In the genomic region with DNA sequence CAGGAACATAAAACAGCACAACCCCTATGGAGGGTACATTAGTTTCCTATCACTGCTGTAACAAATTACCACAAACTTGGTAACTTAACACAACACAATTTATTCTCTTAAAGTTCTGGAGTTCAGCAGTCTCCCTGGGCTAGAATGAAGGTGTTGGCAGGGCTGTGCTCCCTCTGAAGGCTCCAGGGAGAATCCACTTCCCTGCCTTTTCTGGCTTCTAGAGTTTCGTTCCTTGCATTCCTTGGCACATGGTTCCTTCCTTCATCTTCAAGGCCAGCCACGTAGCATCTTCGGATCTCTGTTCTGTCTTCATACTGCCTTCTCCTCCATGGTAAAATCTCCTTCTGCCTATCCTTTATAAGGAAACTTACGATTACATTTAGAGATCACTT, we compare ENCODE assay signal across 24 cellular contexts. TPM values are rescaled to one million over a fixed set of nuclear protein-coding genes. Genes with fewer than 3 reads are reported as not detected.
DNase-seq lines count a peak whose midpoint lies in the region; ATAC-seq and TF ChIP-seq lines count a peak whose summit lies in the region.
"Had no signal": no experiment of that assay in that cellular context is flagged by ENCODE, and none has a peak within 500 bp of the region (broad histone marks: within the 10 kb centered on the region; RNA-seq: fewer than 3 reads in every experiment).

No MANE protein-coding gene starts in this region.

- no peak for DNase-seq in Right ventricle myocardium inferior (ENCODE audit: missing footprints)
- DNase-seq in cardiac septum (ENCODE audit: low spot score) = no peak
- DNase-seq in heart right ventricle = no peak
- no peak for DNase-seq in vagina (ENCODE audit: extremely low spot score in 2 of 2)
- DNase-seq in stimulated activated CD4-positive, alpha-beta T cell treated with anti-CD3 and anti-CD28 coated beads, Interleukin-2, amount 100 ng/mL, for 48 hours = no peak
- no peak for DNase-seq in RKO (ENCODE audit: low spot score)
- DNase-seq: 8988T; activated CD4-positive, alpha-beta T cell treated with anti-CD3 and anti-CD28 coated beads for 4 hours; activated gamma-delta T cell treated with Interleukin-2 at 50 U/mL for 16 hours; activated T-cell treated with anti-CD3 and anti-CD28 coated beads, Interleukin-2, amount 50 U/mL, for 24 hours; AML-193; body of pancreas; CD4-positive, alpha-beta T cell; GOT3; heart left ventricle; Kasumi-1; kidney glomerular epithelial cell; naive B cell; NCI-H146; nucleus accumbens; OCI-M1; stimulated activated naive CD4-positive, alpha-beta T cell treated with Interleukin-2 at 50 U/mL for 16 hours had no signal

- peaks cover 73% of the 10 kb centered on the region for H3K36me3 Mint-ChIP-seq in stimulated activated memory B cell treated with anti-CD40 and anti-IgM and Interleukin-4, amounts not matched to agents 10 μg/mL and 1 μg/mL and 100 μg/mL, for 72 hours

- WGBS in heart right ventricle, 2 donors = 76 to 87% methylated on average over 4 of the region's 4 CpGs

- H3K27me3 ChIP-seq in heart right ventricle = no peaks in the 10 kb centered on the region
- no peaks in the 10 kb centered on the region for H3K27me3 ChIP-seq in rectal smooth muscle tissue (ENCODE audit: control insufficient read depth, insufficient read depth, low read length)
- no peaks in the 10 kb centered on the region for H3K27me3 ChIP-seq in vagina
- H3K27me3 ChIP-seq: body of pancreas, heart left ventricle had no signal

- no peak overlapping the region for H3K4me3 Mint-ChIP-seq in stimulated activated memory B cell treated with anti-CD40 and anti-IgM and Interleukin-4, amounts not matched to agents 10 μg/mL and 1 μg/mL and 100 μg/mL, for 72 hours
- H3K4me3 Mint-ChIP-seq: activated T-cell treated with anti-CD3 and anti-CD28 coated beads, Interleukin-2, amount 50 U/mL, for 24 hours; CD4-positive, alpha-beta T cell; naive B cell had no signal

- no peak overlapping the region for H3K27ac Mint-ChIP-seq in stimulated activated memory B cell treated with anti-CD40 and anti-IgM and Interleukin-4, amounts not matched to agents 10 μg/mL and 1 μg/mL and 100 μg/mL, for 72 hours
- H3K27ac Mint-ChIP-seq: activated T-cell treated with anti-CD3 and anti-CD28 coated beads, Interleukin-2, amount 50 U/mL, for 24 hours; CD4-positive, alpha-beta T cell had no signal

- H3K36me3 ChIP-seq in heart right ventricle (no peaks in the 10 kb centered on the region), rectal smooth muscle tissue (ENCODE audit: control insufficient read depth, insufficient read depth, low read length) (no peaks in the 10 kb centered on the region), vagina (no peaks in the 10 kb centered on the region)
- H3K36me3 ChIP-seq: heart left ventricle had no signal

- no peak for TF ChIP-seq POLR2A in vagina (IDR thresholded peaks at IDR 0.05)

- no peaks in the 10 kb centered on the region for H3K27me3 Mint-ChIP-seq in stimulated activated memory B cell treated with anti-CD40 and anti-IgM and Interleukin-4, amounts not matched to agents 10 μg/mL and 1 μg/mL and 100 μg/mL, for 72 hours
- H3K27me3 Mint-ChIP-seq: activated T-cell treated with anti-CD3 and anti-CD28 coated beads, Interleukin-2, amount 50 U/mL, for 24 hours; CD4-positive, alpha-beta T cell; naive B cell had no signal

- TF ChIP-seq CTCF in heart right ventricle (IDR thresholded peaks at IDR 0.05) = no peak
- TF ChIP-seq CTCF in vagina (IDR thresholded peaks at IDR 0.05) = no peak

- peaks cover 0 to 13% (median 6%) of the 10 kb centered on the region in 11 donors for H3K9me3 ChIP-seq in heart right ventricle
- no peaks in the 10 kb centered on the region for H3K9me3 ChIP-seq in vagina
- H3K9me3 ChIP-seq: body of pancreas had no signal

- H3K9me3 Mint-ChIP-seq in stimulated activated memory B cell treated with anti-CD40 and anti-IgM and Interleukin-4, amounts not matched to agents 10 μg/mL and 1 μg/mL and 100 μg/mL, for 72 hours = peaks cover 3% of the 10 kb centered on the region
- H3K9me3 Mint-ChIP-seq: CD4-positive, alpha-beta T cell had no signal

- peak; percentile 68 for ATAC-seq in Right ventricle myocardium inferior
- peak in 3 of 8 donors; percentile 35 to 47 (median 45) for ATAC-seq in heart right ventricle
- no peak for ATAC-seq in stimulated activated memory B cell treated with anti-CD40 and anti-IgM and Interleukin-4, amounts not matched to agents 10 μg/mL and 1 μg/mL and 100 μg/mL, for 72 hours
- ATAC-seq: body of pancreas had no signal

- H3K4me1 ChIP-seq in heart right ventricle (peaks cover 0 to 26% (median 0%) of the 10 kb centered on the region in 9 donors), rectal smooth muscle tissue (ENCODE audit: control insufficient read depth, insufficient read depth, low read length) (peaks cover 10% of the 10 kb centered on the region), vagina (peaks cover 5% of the 10 kb centered on the region)
- H3K4me1 ChIP-seq: body of pancreas had no signal

- intact Hi-C loops in Right ventricle myocardium inferior (cut with DNase I) (no loop called here), cardiac septum (cut with DNase I) (no loop called here), heart right ventricle (cut with DNase I) (no loop called here), vagina (cut with DNase I) (no loop called here)

- no peak overlapping the region for H3K4me3 ChIP-seq in heart right ventricle
- no peak overlapping the region for H3K4me3 ChIP-seq in rectal smooth muscle tissue (ENCODE audit: low read length)
- H3K4me3 ChIP-seq in vagina = no peak overlapping the region
- H3K4me3 ChIP-seq: body of pancreas, heart left ventricle had no signal

- no peaks in the 10 kb centered on the region for H3K4me1 Mint-ChIP-seq in stimulated activated memory B cell treated with anti-CD40 and anti-IgM and Interleukin-4, amounts not matched to agents 10 μg/mL and 1 μg/mL and 100 μg/mL, for 72 hours
- H3K4me1 Mint-ChIP-seq: naive B cell had no signal

- peak overlapping the region in 6 of 10 donors; percentile 28 to 53 (median 36) for H3K27ac ChIP-seq in heart right ventricle
- peak overlapping the region; percentile 76 for H3K27ac ChIP-seq in rectal smooth muscle tissue (ENCODE audit: low read depth, low read length)
- peak overlapping the region; percentile 51 for H3K27ac ChIP-seq in vagina
- H3K27ac ChIP-seq: body of pancreas had no signal

- no peak overlapping the region for H3K9ac ChIP-seq in rectal smooth muscle tissue (ENCODE audit: low read length)

RNA-seq across cellular contexts. Expression of a gene that starts 25.0 kb away (rescaled TPM):
- total RNA-seq in Right ventricle myocardium inferior (966 TPM), cardiac septum (855 TPM), heart right ventricle (100 to 1,000 TPM; 532 to 861 (median 668) TPM), vagina (2,053 TPM)
- 100 to 1,000 TPM; 360 to 823 TPM for polyA plus RNA-seq in heart right ventricle

RNA-seq across cellular contexts. Expression of a gene that starts 41.3 kb away (rescaled TPM):
- total RNA-seq in Right ventricle myocardium inferior (52.6 TPM), cardiac septum (49.9 TPM), heart right ventricle (10 to 100 TPM; 45.4 to 60.7 (median 52.1) TPM), vagina (29.0 TPM)
- polyA plus RNA-seq in heart right ventricle = 10 to 100 TPM; 17.6 to 24.1 TPM
